In genomic region chr5:160479926-160480325, GRCh38 we compare ENCODE assay signal across 13 cellular contexts. TPM values are rescaled to one million over a fixed set of nuclear protein-coding genes. Genes with fewer than 3 reads are reported as not detected.
DNase-seq lines count a peak whose midpoint lies in the region; ATAC-seq, FAIRE-seq and TF ChIP-seq lines count a peak whose summit lies in the region.
"Had no signal": no experiment of that assay in that cellular context is flagged by ENCODE, and none has a peak within 500 bp of the region (broad histone marks: within the 10 kb centered on the region; RNA-seq: fewer than 3 reads in every experiment).

No MANE protein-coding gene starts in this region.

- peak overlapping the region; percentile 32 for H3K4me2 ChIP-seq in endothelial cell of umbilical vein (ENCODE audit: insufficient read depth, low read length)

- H3K27me3 ChIP-seq in endothelial cell of umbilical vein (ENCODE audit: control insufficient read depth in 2 of 2, insufficient read depth in 2 of 2, low read length in 2 of 2), result no peaks in the 10 kb centered on the region
- H3K27me3 ChIP-seq: gastrocnemius medialis, thyroid gland had no signal

- POLR2A ChIA-PET in endothelial cell of umbilical vein (lab: Charles Lee), result no interaction called here

- H3K27me3 Mint-ChIP-seq in activated naive CD8-positive, alpha-beta T cell, result no peaks in the 10 kb centered on the region
- H3K27me3 Mint-ChIP-seq in activated naive CD8-positive, alpha-beta T cell treated with anti-CD3 and anti-CD28 coated beads for 36 hours, result no peaks in the 10 kb centered on the region

- intact Hi-C loops in endothelial cell of umbilical vein (cut with micrococcal nuclease), result no loop called here

- H3K4me1 ChIP-seq in endothelial cell of umbilical vein (ENCODE audit: control insufficient read depth, extremely low read depth, insufficient read depth, low read length), result peaks cover 41% of the 10 kb centered on the region
- H3K4me1 ChIP-seq: gastrocnemius medialis, thyroid gland had no signal

- H3K4me3 ChIP-seq in endothelial cell of umbilical vein (replicated peaks in 1 of 3; ENCODE audit: insufficient read depth in 1 of 3, low read depth in 1 of 3, low read length in 3 of 3), result no peak overlapping the region
- H3K4me3 ChIP-seq: gastrocnemius medialis, thyroid gland had no signal

- CTCF ChIA-PET in endothelial cell of umbilical vein (lab: Charles Lee), result interaction anchor here (0.8 to 7.9 kb wide), 3 partner anchors 10 to 40 kb away, joined by 3 to 46 read pairs (median 4); no protein-coding TSS in a partner anchor

- no peaks in the 10 kb centered on the region for H4K20me1 ChIP-seq in endothelial cell of umbilical vein (replicated peaks; ENCODE audit: control insufficient read depth, extremely low read depth, insufficient read depth, low read length)

- no peaks in the 10 kb centered on the region for H3K9me1 ChIP-seq in endothelial cell of umbilical vein (replicated peaks; ENCODE audit: control insufficient read depth, extremely low read depth, insufficient read depth, low read length)

- no peak overlapping the region for H3K9ac ChIP-seq in endothelial cell of umbilical vein (replicated peaks; ENCODE audit: extremely low read depth, insufficient read depth, low read length)

- no peaks in the 10 kb centered on the region for H3K9me3 Mint-ChIP-seq in activated naive CD8-positive, alpha-beta T cell (ENCODE audit: low read depth)
- no peaks in the 10 kb centered on the region for H3K9me3 Mint-ChIP-seq in activated naive CD8-positive, alpha-beta T cell treated with anti-CD3 and anti-CD28 coated beads for 36 hours
- H3K9me3 Mint-ChIP-seq: mesothelial cell of epicardium had no signal

- TF ChIP-seq CTCF in endothelial cell of umbilical vein (IDR thresholded peaks at IDR 0.05; ENCODE audit: extremely low read depth in 1 of 2, insufficient read depth in 1 of 2, low read depth in 1 of 2, low read length in 2 of 2), result no peak

- H3K36me3 Mint-ChIP-seq in activated naive CD8-positive, alpha-beta T cell, result peaks cover 23% of the 10 kb centered on the region
- peaks cover 65% of the 10 kb centered on the region for H3K36me3 Mint-ChIP-seq in activated naive CD8-positive, alpha-beta T cell treated with anti-CD3 and anti-CD28 coated beads for 36 hours
- H3K36me3 Mint-ChIP-seq: mesothelial cell of epicardium had no signal

- H3K4me1 Mint-ChIP-seq in activated naive CD8-positive, alpha-beta T cell (ENCODE audit: low read depth), result peaks cover 52% of the 10 kb centered on the region
- H3K4me1 Mint-ChIP-seq in activated naive CD8-positive, alpha-beta T cell treated with anti-CD3 and anti-CD28 coated beads for 36 hours, result peaks cover 39% of the 10 kb centered on the region

- dilution Hi-C loops in endothelial cell of umbilical vein (cut with MboI; ENCODE audit: extremely low pct_ligation_motif_present, low sequenced_read_pairs), result no loop called here

- DNase-seq in activated naive CD8-positive, alpha-beta T cell treated with anti-CD3 and anti-CD28 coated beads for 36 hours, result no peak
- DNase-seq in endothelial cell of umbilical vein (ENCODE audit: low read depth, low spot score), result peak; percentile 47
- peak; percentile 68 for DNase-seq in stromal cell of bone marrow (ENCODE audit: low read depth)
- DNase-seq in OCI-M2 (lab: John Stamatoyannopoulos, UW; ENCODE audit: unreplicated experiment), result no peak
- DNase-seq: activated gamma-delta T cell treated with Interleukin-2 at 50 U/mL for 16 hours, COR-L47, gastrocnemius medialis, thyroid gland had no signal

- TF ChIP-seq POLR2A in endothelial cell of umbilical vein (IDR thresholded peaks at IDR 0.05; ENCODE audit: low read depth, low read length), result no peak

- peaks cover 58% of the 10 kb centered on the region for H3K79me2 ChIP-seq in endothelial cell of umbilical vein (ENCODE audit: control insufficient read depth, insufficient read depth, low read length)

- peak overlapping the region; percentile 42 for H3K4me3 Mint-ChIP-seq in activated naive CD8-positive, alpha-beta T cell
- H3K4me3 Mint-ChIP-seq in activated naive CD8-positive, alpha-beta T cell treated with anti-CD3 and anti-CD28 coated beads for 36 hours, result no peak overlapping the region
- H3K4me3 Mint-ChIP-seq: mesothelial cell of epicardium had no signal

- H3K27ac ChIP-seq in endothelial cell of umbilical vein (ENCODE audit: insufficient read depth, low read depth, low read length), result peak overlapping the region; percentile 84
- H3K27ac ChIP-seq: gastrocnemius medialis, thyroid gland had no signal

- no TSS peak for BruUV-seq in endothelial cell of umbilical vein (replicated peaks; lab: Mats Ljungman, UMichigan)

- peak overlapping the region; percentile 70 for H2AFZ ChIP-seq in endothelial cell of umbilical vein (ENCODE audit: low read depth, low read length)

- no peaks in the 10 kb centered on the region for H3K9me3 ChIP-seq in endothelial cell of umbilical vein (replicated peaks; ENCODE audit: control insufficient read depth, insufficient read depth, low read length)
- H3K9me3 ChIP-seq: gastrocnemius medialis, thyroid gland had no signal

- no peaks in the 10 kb centered on the region for H3K36me3 ChIP-seq in endothelial cell of umbilical vein (ENCODE audit: control insufficient read depth in 2 of 2, extremely low read depth in 1 of 2, insufficient read depth in 2 of 2, low read length in 2 of 2)
- H3K36me3 ChIP-seq: gastrocnemius medialis, thyroid gland had no signal

- ATAC-seq in SK-N-SH treated with all-trans-retinoic acid at 6 μM for 48 hours (peak; percentile 82), GM18517 (IDR thresholded peaks at IDR 0.05; ENCODE audit: unreplicated experiment) (no peak), GM21786 (IDR thresholded peaks at IDR 0.05; ENCODE audit: unreplicated experiment) (no peak)
- ATAC-seq: gastrocnemius medialis had no signal

- peak overlapping the region; percentile 64 for H3K27ac Mint-ChIP-seq in activated naive CD8-positive, alpha-beta T cell
- H3K27ac Mint-ChIP-seq in activated naive CD8-positive, alpha-beta T cell treated with anti-CD3 and anti-CD28 coated beads for 36 hours, result no peak overlapping the region
- H3K27ac Mint-ChIP-seq: mesothelial cell of epicardium had no signal

- FAIRE-seq in endothelial cell of umbilical vein (lab: Jason Lieb, UNC), result peak; percentile 61

TF ChIP-seq in SK-N-SH treated with all-trans-retinoic acid at 6 μM for 48 hours, 23 proteins besides CTCF, POLR2A, EP300 and RAD21 (continues in another document):
- no peak for TF ChIP-seq CSDC2 (CRISPR knock-in tag; IDR thresholded peaks at IDR 0.05)
- TF ChIP-seq ZFP3 (CRISPR knock-in tag; IDR thresholded peaks at IDR 0.05), result no peak
- no peak for TF ChIP-seq ISL1 (CRISPR knock-in tag; IDR thresholded peaks at IDR 0.05)
- TF ChIP-seq TOX (CRISPR knock-in tag; IDR thresholded peaks at IDR 0.05; ENCODE audit: borderline replicate concordance), result no peak
- TF ChIP-seq POU6F1 (CRISPR knock-in tag; IDR thresholded peaks at IDR 0.05; ENCODE audit: borderline replicate concordance, low read depth), result no peak
- TF ChIP-seq PPARA (CRISPR knock-in tag; IDR thresholded peaks at IDR 0.05; ENCODE audit: borderline replicate concordance), result no peak

TF ChIP-seq in endothelial cell of umbilical vein, 7 proteins besides CTCF, POLR2A, EP300 and RAD21:
- peak; percentile 55 for TF ChIP-seq JUN (IDR thresholded peaks at IDR 0.05; ENCODE audit: borderline replicate concordance, insufficient read depth, insufficient read length, low read depth)
- peak; percentile 94 for TF ChIP-seq FOS (IDR thresholded peaks at IDR 0.05; ENCODE audit: borderline replicate concordance, insufficient read depth, low read length)
- no peak for TF ChIP-seq MYC (IDR thresholded peaks at IDR 0.05; ENCODE audit: low read depth, low read length)

RNA-seq across cellular contexts. Expression of gene PTTG1, which starts 58.3 kb away (rescaled TPM):
- total RNA-seq in activated naive CD8-positive, alpha-beta T cell treated with anti-CD3 and anti-CD28 coated beads for 36 hours, result 100 to 1,000 TPM; 102 to 105 TPM
- total RNA-seq in endothelial cell of umbilical vein, result 139 and 140 TPM in 2 replicates
- polyA plus RNA-seq in endothelial cell of umbilical vein, result 157 and 173 TPM in 2 replicates
- 355 and 421 TPM in 2 replicates for polyA plus RNA-seq in endothelial cell of umbilical vein (2011; cell fraction: cytosol; rRNA removed)
- 182 and 233 TPM in 2 replicates for polyA plus RNA-seq in endothelial cell of umbilical vein (2011; cell fraction: nucleus; rRNA removed)
- 83.1 and 154 TPM in 2 replicates for polyA plus RNA-seq in endothelial cell of umbilical vein (2012)
- 43.8 and 47.2 TPM in 2 replicates for polyA minus RNA-seq in endothelial cell of umbilical vein
- polyA minus RNA-seq in endothelial cell of umbilical vein (2011; cell fraction: cytosol; rRNA and poly(A)+ RNA removed), result 57.7 TPM
- 18.0 and 28.6 TPM in 2 replicates for polyA minus RNA-seq in endothelial cell of umbilical vein (2011; cell fraction: nucleus; rRNA and poly(A)+ RNA removed)

Comparison
In these comparisons a context has a peak if more than half of its experiments do, and no peak if none do; other contexts are left out.
1. DNase-seq: peak in endothelial cell of umbilical vein (single experiment) and stromal cell of bone marrow (single experiment); none in activated naive CD8-positive, alpha-beta T cell treated with anti-CD3 and anti-CD28 coated beads for 36 hours (single experiment) and OCI-M2 (single experiment).